Comparison of ENCODE assay signal across 1 cellular context in genomic region chr3:12716605-12717121, GRCh38.
TF ChIP-seq lines count a peak whose summit lies in the region.

No MANE protein-coding gene starts in this region.

TF ChIP-seq in HepG2, 621 proteins besides CTCF, POLR2A, EP300 and RAD21:
- TF ChIP-seq MYNN (CRISPR knock-in tag; IDR thresholded peaks at IDR 0.05; ENCODE audit: low read depth) (peak; percentile 89; the same call in 1 of the 2 replicates), NFIB (CRISPR knock-in tag; IDR thresholded peaks at IDR 0.05; ENCODE audit: borderline replicate concordance) (no peak), IKZF5 (CRISPR knock-in tag; IDR thresholded peaks at IDR 0.05) (no peak)
TF ChIP-seq in HepG2: peak in this region for 1.
